ENCODE assay signal across 25 cellular contexts in genomic region chr1:202072211-202072610, GRCh38. TPM values are rescaled to one million over a fixed set of nuclear protein-coding genes. Genes with fewer than 3 reads are reported as not detected.
"Had no signal": no experiment of that assay in that cellular context is flagged by ENCODE, and none has a peak within 500 bp of the region (broad histone marks: within the 10 kb centered on the region; RNA-seq: fewer than 3 reads in every experiment).

No MANE protein-coding gene starts in this region.

- H3K4me1 ChIP-seq: spleen had no signal

- H3K27me3 ChIP-seq: esophagus muscularis mucosa, spleen had no signal

- FAIRE-seq: frontal cortex, islet of Langerhans had no signal

- H3K9me3 ChIP-seq: esophagus muscularis mucosa, spleen, thoracic aorta had no signal

- H3K27ac ChIP-seq: esophagus muscularis mucosa, spleen, thoracic aorta, WERI-Rb-1 had no signal

- DNase-seq: activated CD4-positive, alpha-beta T cell treated with anti-CD3 and anti-CD28 coated beads, Interleukin-2, amount 50 U/mL, for 1 hour; activated CD4-positive, CD25-positive, alpha-beta regulatory T cell treated with anti-CD3 and anti-CD28 coated beads, Interleukin-2, amount 50 U/mL, for 72 hours; activated CD8-positive, alpha-beta T cell treated with anti-CD3 and anti-CD28 coated beads, Interleukin-2, amount 10 ng/mL, durations not matched to agents 7 days and 5 days; activated gamma-delta T cell; activated naive CD4-positive, alpha-beta T cell treated with anti-CD3 and anti-CD28 coated beads, Interleukin-2, amount 50 U/mL, for 16 hours; activated naive CD8-positive, alpha-beta T cell treated with anti-CD3 and anti-CD28 coated beads, Interleukin-2, amount 50 U/mL, for 24 hours; anterior cingulate cortex; dermis blood vessel endothelial cell; effector memory CD4-positive, alpha-beta T cell; hypothalamus; natural killer cell; spleen; stimulated activated CD4-positive, alpha-beta T cell treated with anti-CD3 and anti-CD28 coated beads, Interleukin-4, amount 100 ng/mL, for 1 hour; stimulated activated naive CD4-positive, alpha-beta T cell; WERI-Rb-1 had no signal

- ATAC-seq: activated CD8-positive, alpha-beta T cell treated with anti-CD3 and anti-CD28 coated beads, Interleukin-2, amount 10 ng/mL, durations not matched to agents 7 days and 5 days; activated naive CD8-positive, alpha-beta T cell treated with anti-CD3 and anti-CD28 coated beads, Interleukin-2, amount 50 U/mL, for 24 hours; natural killer cell had no signal

- H3K36me3 ChIP-seq: esophagus muscularis mucosa, spleen, thoracic aorta, WERI-Rb-1 had no signal

- H3K4me3 ChIP-seq: esophagus muscularis mucosa, spleen, thoracic aorta had no signal

RNA-seq across cellular contexts. Expression of gene GPR37L1, which starts 50.5 kb away (rescaled TPM):
- total RNA-seq: activated CD8-positive, alpha-beta T cell treated with anti-CD3 and anti-CD28 coated beads, Interleukin-2, amount 10 ng/mL, durations not matched to agents 7 days and 5 days; activated T-helper 1 cell treated with anti-CD3 and anti-CD28 coated beads, Interleukin-12 subunit alpha, Interleukin-12 subunit beta, Interleukin-2, Interleukin-4 antibody, amounts not matched to agents 30 ng/mL and 10 ng/mL and 1 ng/mL, durations not matched to agents 14 hours and 24 hours and 36 hours; cardiac septum; dermis blood vessel endothelial cell; mononuclear cell; natural killer cell; osteoblast; progenitor cell of endocrine pancreas; spleen; T-helper 2 cell treated with Interferon-gamma antibody and Interleukin-4, amounts not matched to agents 100 ng/mL and 5 ng/mL, for 36 hours; thoracic aorta had no signal
